Comparison of ENCODE assay signal across 8 cellular contexts in genomic region chr10:101694056-101694673, GRCh38. TPM values are rescaled to one million over a fixed set of nuclear protein-coding genes. Genes with fewer than 3 reads are reported as not detected.
DNase-seq lines count a peak whose midpoint lies in the region; ATAC-seq and TF ChIP-seq lines count a peak whose summit lies in the region.

No MANE protein-coding gene starts in this region.

- WGBS in trophoblast cell (ENCODE audit: extremely low coverage, insufficient coverage, insufficient read length) = no CpG with 5 or more reads among the region's 60 CpGs
- 0% methylated on average over 45 of the region's 60 CpGs; no CpG with 5 or more reads in 1 of the 2 donors for WGBS in transverse colon (ENCODE audit: low coverage in 1 of 2), 2 donors

- H2BK12ac ChIP-seq in trophoblast cell (ENCODE audit: low read length) = no peak overlapping the region

- DNase-seq in SHP77 treated with DMSO at 0.1 percent for 48 hours (lab: John Stamatoyannopoulos, UW) = peak; percentile 65
- peak; percentile 78 for DNase-seq in activated naive CD4-positive, alpha-beta T cell treated with anti-CD3 and anti-CD28 coated beads, Interleukin-2, amount 50 U/mL, for 72 hours (ENCODE audit: low spot score in 2 of 2)
- peak; percentile 72 for DNase-seq in Right ventricle myocardium superior
- DNase-seq in trophoblast cell = peak; percentile 76 to 81
- peak; percentile 73 for DNase-seq in transverse colon

- H4K8ac ChIP-seq in trophoblast cell (ENCODE audit: low read depth, low read length) = peak overlapping the region; percentile 95

- H3K18ac ChIP-seq in trophoblast cell (ENCODE audit: low read length) = peak overlapping the region; percentile 96

- no peaks in the 10 kb centered on the region for H3K9me3 ChIP-seq in trophoblast cell (ENCODE audit: insufficient read depth, low read depth, low read length)
- no peaks in the 10 kb centered on the region for H3K9me3 ChIP-seq in transverse colon

- no peaks in the 10 kb centered on the region for H3K27me3 ChIP-seq in trophoblast cell (ENCODE audit: insufficient read depth, low read length)
- H3K27me3 ChIP-seq in transverse colon = no peaks in the 10 kb centered on the region

- peak overlapping the region; percentile 84 for H3K4ac ChIP-seq in trophoblast cell (ENCODE audit: low read depth, low read length)

- H3K27ac ChIP-seq in C4-2B = peak overlapping the region; percentile 95
- H3K27ac ChIP-seq in trophoblast cell (ENCODE audit: low read depth, low read length) = peak overlapping the region; percentile 56
- H3K27ac ChIP-seq in transverse colon = peak overlapping the region; percentile 96 to 99 (median 98)

- peak overlapping the region; percentile 99 for H3K27ac Mint-ChIP-seq in activated naive CD4-positive, alpha-beta T cell treated with anti-CD3 and anti-CD28 coated beads, Interleukin-2, amount 50 U/mL, for 72 hours

- H3K4me2 ChIP-seq in trophoblast cell (ENCODE audit: low read length) = peak overlapping the region; percentile 56

- no peak overlapping the region for H3K23ac ChIP-seq in trophoblast cell (ENCODE audit: low read length)

- H4K91ac ChIP-seq in trophoblast cell (ENCODE audit: low read depth, low read length) = peak overlapping the region; percentile 91

- TF ChIP-seq POLR2A in GM19193 (IDR thresholded peaks at IDR 0.05; ENCODE audit: extremely low read depth, insufficient read depth, insufficient read length) = peak; percentile 59
- peak; percentile 46 for TF ChIP-seq POLR2A in transverse colon (IDR thresholded peaks at IDR 0.05)

- peak overlapping the region; percentile 77 for H2BK120ac ChIP-seq in trophoblast cell (ENCODE audit: insufficient read depth, low read length, poor library complexity)

- intact Hi-C loops in Right ventricle myocardium superior (cut with DNase I) (no loop called here), transverse colon (cut with DNase I; ENCODE audit: low total_unique reads) (no loop called here)

- no peaks in the 10 kb centered on the region for H3K36me3 ChIP-seq in trophoblast cell (ENCODE audit: control insufficient read depth in 1 of 2, insufficient read depth in 2 of 2, low read length in 2 of 2)
- H3K36me3 ChIP-seq in transverse colon = no peaks in the 10 kb centered on the region

- H2BK5ac ChIP-seq in trophoblast cell (ENCODE audit: low read depth, low read length, poor library complexity) = peak overlapping the region; percentile 71

- ATAC-seq in HG03432 (IDR thresholded peaks at IDR 0.05; ENCODE audit: unreplicated experiment) (peak; percentile 79), Right ventricle myocardium superior (ENCODE audit: poor library complexity) (peak; percentile 93)
- ATAC-seq in activated naive CD4-positive, alpha-beta T cell treated with anti-CD3 and anti-CD28 coated beads, Interleukin-2, amount 50 U/mL, for 72 hours = peak; percentile 73 to 79

- H2AK5ac ChIP-seq in trophoblast cell (ENCODE audit: low read length) = peak overlapping the region; percentile 49

- H3K9ac ChIP-seq in trophoblast cell (ENCODE audit: low read length) = peak overlapping the region; percentile 57

- H3K79me1 ChIP-seq in trophoblast cell (ENCODE audit: low read length) = peaks cover 11% of the 10 kb centered on the region

- H3K4me3 ChIP-seq in trophoblast cell (ENCODE audit: low read depth, low read length) = peak overlapping the region; percentile 76
- peak overlapping the region; percentile 51 to 99 (median 86) for H3K4me3 ChIP-seq in transverse colon

- peaks cover 7% of the 10 kb centered on the region for H3K79me2 ChIP-seq in trophoblast cell (ENCODE audit: control insufficient read depth, insufficient read depth, low read length, poor library complexity)

- peak overlapping the region; percentile 88 for H4K12ac ChIP-seq in trophoblast cell (ENCODE audit: low read depth, low read length)

- in situ Hi-C loops in transverse colon (cut with MboI; ENCODE audit: low pct_ligation_motif_present in 1 of 4, low pct_unique_long_range_greater_than_20kb in 1 of 4, low sequenced_read_pairs in 3 of 4) = no loop called here

- TF ChIP-seq CTCF in C4-2B (conservative IDR thresholded peaks at IDR 0.05) (no peak), transverse colon (IDR thresholded peaks at IDR 0.05) (no peak)

- H3K36me3 Mint-ChIP-seq in activated naive CD4-positive, alpha-beta T cell treated with anti-CD3 and anti-CD28 coated beads, Interleukin-2, amount 50 U/mL, for 72 hours = peaks cover 0 to 6% of the 10 kb centered on the region in 2 donors

- H3K14ac ChIP-seq in trophoblast cell (ENCODE audit: low read length) = peak overlapping the region; percentile 97

- no peak for TF ChIP-seq EP300 in transverse colon (IDR thresholded peaks at IDR 0.05; ENCODE audit: low read depth)

- H3K9me3 Mint-ChIP-seq in activated naive CD4-positive, alpha-beta T cell treated with anti-CD3 and anti-CD28 coated beads, Interleukin-2, amount 50 U/mL, for 72 hours = no peaks in the 10 kb centered on the region

- H3K4me1 ChIP-seq in trophoblast cell (ENCODE audit: control insufficient read depth in 1 of 2, insufficient read depth in 2 of 2, low read length in 2 of 2) (peaks cover 7 to 8% of the 10 kb centered on the region in 2 experiments), transverse colon (peaks cover 12 to 48% (median 27%) of the 10 kb centered on the region in 4 donors)

- H2AFZ ChIP-seq in trophoblast cell (ENCODE audit: insufficient read depth, low read length, poor library complexity) = peak overlapping the region; percentile 81

RNA-seq across cellular contexts. Expression of gene FBXW4, which starts 0.8 kb away (rescaled TPM):
- total RNA-seq in activated naive CD4-positive, alpha-beta T cell treated with anti-CD3 and anti-CD28 coated beads, Interleukin-2, amount 50 U/mL, for 72 hours = 10 to 100 TPM; 35.7 to 40.3 TPM
- total RNA-seq in Right ventricle myocardium superior (106 TPM), transverse colon (10 to 100 TPM; 48.4 to 91.6 (median 55.6) TPM)
- polyA plus RNA-seq in trophoblast cell (2013) = 16.1 and 16.9 TPM in 2 replicates

Comparison
In these comparisons a context has a peak if more than half of its experiments do, and no peak if none do; other contexts are left out.
1. Peak in every context shown above with its lines: DNase-seq, ATAC-seq, H3K4me3 ChIP-seq and H3K27ac ChIP-seq.